1 cellular context compared by ENCODE assay signal in genomic region chr17:72119963-72120877, GRCh38.
A peak's percentile ranks its signal among the peaks of the same experiment; 100 is the strongest.
TF ChIP-seq lines count a peak whose summit lies in the region.

No MANE protein-coding gene starts in this region.

TF ChIP-seq in HEK293, 187 proteins besides CTCF, POLR2A, EP300 and RAD21 (continued from another document):
- TF ChIP-seq ZNF561 (tag by site-specific recombination; IDR thresholded peaks at IDR 0.05; ENCODE audit: borderline replicate concordance) (no peak), ZNF571 (tag by site-specific recombination; IDR thresholded peaks at IDR 0.05) (no peak), ZNF792 (tag by site-specific recombination; IDR thresholded peaks at IDR 0.05) (no peak), ZSCAN30 (tag by site-specific recombination; IDR thresholded peaks at IDR 0.05) (no peak), MYNN (tag by site-specific recombination; IDR thresholded peaks at IDR 0.05; ENCODE audit: borderline replicate concordance) (no peak), YY1 (tag by site-specific recombination; IDR thresholded peaks at IDR 0.05) (peak; percentile 24; the same call in 1 of the 2 replicates), ZNF335 (tag by site-specific recombination; conservative IDR thresholded peaks at IDR 0.05) (peak; percentile 96), KLF1 (tag by site-specific recombination; IDR thresholded peaks at IDR 0.05) (0 out of 2 replicates have a peak, but pooled peaks have one; percentile 11), PRDM1 (tag by site-specific recombination; IDR thresholded peaks at IDR 0.05) (peak; percentile 22; the same call in 1 of the 2 replicates), ZNF416 (tag by site-specific recombination; IDR thresholded peaks at IDR 0.05) (no peak), ZNF157 (tag by site-specific recombination; IDR thresholded peaks at IDR 0.05) (no peak), HOXA7 (CRISPR knock-in tag; IDR thresholded peaks at IDR 0.05; ENCODE audit: borderline replicate concordance) (no peak), GLI2 (tag by site-specific recombination; IDR thresholded peaks at IDR 0.05; ENCODE audit: borderline replicate concordance, low read depth) (no peak), ZNF341 (tag by site-specific recombination; IDR thresholded peaks at IDR 0.05; ENCODE audit: low read depth) (0 out of 2 replicates have a peak, but pooled peaks have one; percentile 7), MEIS1 (CRISPR knock-in tag; IDR thresholded peaks at IDR 0.05; ENCODE audit: borderline replicate concordance) (no peak), ZNF354C (tag by site-specific recombination; IDR thresholded peaks at IDR 0.05; ENCODE audit: borderline replicate concordance, low read depth) (no peak), ZFHX2 (tag by site-specific recombination; conservative IDR thresholded peaks at IDR 0.05) (no peak), ZNF626 (tag by site-specific recombination; IDR thresholded peaks at IDR 0.05) (no peak), ZBTB20 (tag by site-specific recombination; IDR thresholded peaks at IDR 0.05) (peak; percentile 64; the same call in 1 of the 2 replicates), ZBTB8A (tag by site-specific recombination; IDR thresholded peaks at IDR 0.05) (no peak), ZNF777 (tag by site-specific recombination; IDR thresholded peaks at IDR 0.05; ENCODE audit: borderline replicate concordance) (no peak), KLF9 (tag by site-specific recombination; IDR thresholded peaks at IDR 0.05; ENCODE audit: low read depth) (no peak), ZNF239 (tag by site-specific recombination; IDR thresholded peaks at IDR 0.05) (no peak), ZNF521 (tag by site-specific recombination; IDR thresholded peaks at IDR 0.05) (no peak)
- TF ChIP-seq, protein P1, sequence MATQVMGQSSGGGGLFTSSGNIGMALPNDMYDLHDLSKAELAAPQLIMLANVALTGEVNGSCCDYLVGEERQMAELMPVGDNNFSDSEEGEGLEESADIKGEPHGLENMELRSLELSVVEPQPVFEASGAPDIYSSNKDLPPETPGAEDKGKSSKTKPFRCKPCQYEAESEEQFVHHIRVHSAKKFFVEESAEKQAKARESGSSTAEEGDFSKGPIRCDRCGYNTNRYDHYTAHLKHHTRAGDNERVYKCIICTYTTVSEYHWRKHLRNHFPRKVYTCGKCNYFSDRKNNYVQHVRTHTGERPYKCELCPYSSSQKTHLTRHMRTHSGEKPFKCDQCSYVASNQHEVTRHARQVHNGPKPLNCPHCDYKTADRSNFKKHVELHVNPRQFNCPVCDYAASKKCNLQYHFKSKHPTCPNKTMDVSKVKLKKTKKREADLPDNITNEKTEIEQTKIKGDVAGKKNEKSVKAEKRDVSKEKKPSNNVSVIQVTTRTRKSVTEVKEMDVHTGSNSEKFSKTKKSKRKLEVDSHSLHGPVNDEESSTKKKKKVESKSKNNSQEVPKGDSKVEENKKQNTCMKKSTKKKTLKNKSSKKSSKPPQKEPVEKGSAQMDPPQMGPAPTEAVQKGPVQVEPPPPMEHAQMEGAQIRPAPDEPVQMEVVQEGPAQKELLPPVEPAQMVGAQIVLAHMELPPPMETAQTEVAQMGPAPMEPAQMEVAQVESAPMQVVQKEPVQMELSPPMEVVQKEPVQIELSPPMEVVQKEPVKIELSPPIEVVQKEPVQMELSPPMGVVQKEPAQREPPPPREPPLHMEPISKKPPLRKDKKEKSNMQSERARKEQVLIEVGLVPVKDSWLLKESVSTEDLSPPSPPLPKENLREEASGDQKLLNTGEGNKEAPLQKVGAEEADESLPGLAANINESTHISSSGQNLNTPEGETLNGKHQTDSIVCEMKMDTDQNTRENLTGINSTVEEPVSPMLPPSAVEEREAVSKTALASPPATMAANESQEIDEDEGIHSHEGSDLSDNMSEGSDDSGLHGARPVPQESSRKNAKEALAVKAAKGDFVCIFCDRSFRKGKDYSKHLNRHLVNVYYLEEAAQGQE (tag by site-specific recombination; IDR thresholded peaks at IDR 0.05) = 0 out of 2 replicates have a peak, but pooled peaks have one; percentile 12
- TF ChIP-seq, protein P2, sequence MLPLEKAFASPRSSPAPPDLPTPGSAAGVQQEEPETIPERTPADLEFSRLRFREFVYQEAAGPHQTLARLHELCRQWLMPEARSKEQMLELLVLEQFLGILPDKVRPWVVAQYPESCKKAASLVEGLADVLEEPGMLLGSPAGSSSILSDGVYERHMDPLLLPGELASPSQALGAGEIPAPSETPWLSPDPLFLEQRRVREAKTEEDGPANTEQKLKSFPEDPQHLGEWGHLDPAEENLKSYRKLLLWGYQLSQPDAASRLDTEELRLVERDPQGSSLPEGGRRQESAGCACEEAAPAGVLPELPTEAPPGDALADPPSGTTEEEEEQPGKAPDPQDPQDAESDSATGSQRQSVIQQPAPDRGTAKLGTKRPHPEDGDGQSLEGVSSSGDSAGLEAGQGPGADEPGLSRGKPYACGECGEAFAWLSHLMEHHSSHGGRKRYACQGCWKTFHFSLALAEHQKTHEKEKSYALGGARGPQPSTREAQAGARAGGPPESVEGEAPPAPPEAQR (tag by site-specific recombination; IDR thresholded peaks at IDR 0.05) = no peak
- TF ChIP-seq, protein P3, sequence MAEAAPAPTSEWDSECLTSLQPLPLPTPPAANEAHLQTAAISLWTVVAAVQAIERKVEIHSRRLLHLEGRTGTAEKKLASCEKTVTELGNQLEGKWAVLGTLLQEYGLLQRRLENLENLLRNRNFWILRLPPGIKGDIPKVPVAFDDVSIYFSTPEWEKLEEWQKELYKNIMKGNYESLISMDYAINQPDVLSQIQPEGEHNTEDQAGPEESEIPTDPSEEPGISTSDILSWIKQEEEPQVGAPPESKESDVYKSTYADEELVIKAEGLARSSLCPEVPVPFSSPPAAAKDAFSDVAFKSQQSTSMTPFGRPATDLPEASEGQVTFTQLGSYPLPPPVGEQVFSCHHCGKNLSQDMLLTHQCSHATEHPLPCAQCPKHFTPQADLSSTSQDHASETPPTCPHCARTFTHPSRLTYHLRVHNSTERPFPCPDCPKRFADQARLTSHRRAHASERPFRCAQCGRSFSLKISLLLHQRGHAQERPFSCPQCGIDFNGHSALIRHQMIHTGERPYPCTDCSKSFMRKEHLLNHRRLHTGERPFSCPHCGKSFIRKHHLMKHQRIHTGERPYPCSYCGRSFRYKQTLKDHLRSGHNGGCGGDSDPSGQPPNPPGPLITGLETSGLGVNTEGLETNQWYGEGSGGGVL (tag by site-specific recombination; IDR thresholded peaks at IDR 0.05) = peak; percentile 74
